11 cellular contexts compared by ENCODE assay signal in genomic region chr1:153842006-153842471, GRCh38.
A peak's percentile ranks its signal among the peaks of the same experiment; 100 is the strongest.
DNase-seq lines count a peak whose midpoint lies in the region; ATAC-seq and TF ChIP-seq lines count a peak whose summit lies in the region.
"Had no signal": no experiment of that assay in that cellular context is flagged by ENCODE, and none has a peak within 500 bp of the region (broad histone marks: within the 10 kb centered on the region; RNA-seq: fewer than 3 reads in every experiment).

No MANE protein-coding gene starts in this region.

- no peaks in the 10 kb centered on the region for H3K9me3 ChIP-seq in CD8-positive, alpha-beta memory T cell (ENCODE audit: low read length)
- no peaks in the 10 kb centered on the region for H3K9me3 ChIP-seq in Panc1 (ENCODE audit: control insufficient read depth, insufficient read depth, low read depth, low read length)

- in situ Hi-C loops in Panc1 (cut with HindIII; ENCODE audit: low pct_unique_long_range_greater_than_20kb, low sequenced_read_pairs) = no loop called here

- H3K36me3 ChIP-seq in CD8-positive, alpha-beta memory T cell (ENCODE audit: insufficient read depth, low read length) = no peaks in the 10 kb centered on the region
- H3K36me3 ChIP-seq in Panc1 (ENCODE audit: control insufficient read depth, insufficient read depth, low read length) = no peaks in the 10 kb centered on the region

- H3K36me3 Mint-ChIP-seq in CD8-positive, alpha-beta memory T cell = peaks cover 1 to 21% (median 4%) of the 10 kb centered on the region in 3 donors
- peaks cover 12% of the 10 kb centered on the region for H3K36me3 Mint-ChIP-seq in activated T-helper 2 cell treated with anti-CD3 and anti-CD28 coated beads, Interferon-gamma antibody, Interleukin-2, Interleukin-4, amounts not matched to agents 10 μg/mL and 5 μg/mL and 100 μg/mL, durations not matched to agents 14 hours and 24 hours and 36 hours (ENCODE audit: low read depth)

- peaks cover 26 to 44% (median 43%) of the 10 kb centered on the region in 3 donors for H3K4me1 Mint-ChIP-seq in CD8-positive, alpha-beta memory T cell
- peaks cover 9% of the 10 kb centered on the region for H3K4me1 Mint-ChIP-seq in activated T-helper 2 cell treated with anti-CD3 and anti-CD28 coated beads, Interferon-gamma antibody, Interleukin-2, Interleukin-4, amounts not matched to agents 10 μg/mL and 5 μg/mL and 100 μg/mL, durations not matched to agents 14 hours and 24 hours and 36 hours (ENCODE audit: low read depth)

- ATAC-seq in GM19023 (IDR thresholded peaks at IDR 0.05; ENCODE audit: unreplicated experiment) = peak; percentile 58
- peak; percentile 73 for ATAC-seq in HG03060 (IDR thresholded peaks at IDR 0.05; ENCODE audit: low read depth, unreplicated experiment)
- no peak for ATAC-seq in Panc1

- H3K9me3 Mint-ChIP-seq in CD8-positive, alpha-beta memory T cell = no peaks in the 10 kb centered on the region
- H3K9me3 Mint-ChIP-seq in activated T-helper 2 cell treated with anti-CD3 and anti-CD28 coated beads, Interferon-gamma antibody, Interleukin-2, Interleukin-4, amounts not matched to agents 10 μg/mL and 5 μg/mL and 100 μg/mL, durations not matched to agents 14 hours and 24 hours and 36 hours = no peaks in the 10 kb centered on the region

- POLR2A ChIA-PET in CD8-positive, alpha-beta memory T cell (lab: Charles Lee) = no interaction called here
- POLR2A ChIA-PET in Panc1 (lab: Charles Lee) = no interaction called here

- no peaks in the 10 kb centered on the region for H3K27me3 Mint-ChIP-seq in CD8-positive, alpha-beta memory T cell
- H3K27me3 Mint-ChIP-seq in activated T-helper 2 cell treated with anti-CD3 and anti-CD28 coated beads, Interferon-gamma antibody, Interleukin-2, Interleukin-4, amounts not matched to agents 10 μg/mL and 5 μg/mL and 100 μg/mL, durations not matched to agents 14 hours and 24 hours and 36 hours (ENCODE audit: low read depth) = no peaks in the 10 kb centered on the region

- no peak overlapping the region for H3K4me3 ChIP-seq in CD8-positive, alpha-beta memory T cell (ENCODE audit: low read length)
- H3K4me3 ChIP-seq in Panc1 (ENCODE audit: low read depth in 2 of 2, low read length in 2 of 2) = no peak overlapping the region
- H3K4me3 ChIP-seq: skin epidermis had no signal

- no peak overlapping the region for H3K4me3 Mint-ChIP-seq in CD8-positive, alpha-beta memory T cell
- no peak overlapping the region for H3K4me3 Mint-ChIP-seq in activated T-helper 2 cell treated with anti-CD3 and anti-CD28 coated beads, Interferon-gamma antibody, Interleukin-2, Interleukin-4, amounts not matched to agents 10 μg/mL and 5 μg/mL and 100 μg/mL, durations not matched to agents 14 hours and 24 hours and 36 hours (ENCODE audit: low read depth)

- H3K27ac ChIP-seq in CD8-positive, alpha-beta memory T cell (ENCODE audit: low read depth, low read length) = no peak overlapping the region
- no peak overlapping the region for H3K27ac ChIP-seq in Panc1 (ENCODE audit: low read length)
- H3K27ac ChIP-seq: skin epidermis had no signal

- H3K27me3 ChIP-seq in CD8-positive, alpha-beta memory T cell (ENCODE audit: insufficient read depth, low read length, poor library complexity, severe bottlenecking) = no peaks in the 10 kb centered on the region
- H3K27me3 ChIP-seq in Panc1 (ENCODE audit: control insufficient read depth, insufficient read depth, low read length) = no peaks in the 10 kb centered on the region

- no peaks in the 10 kb centered on the region for H3K4me1 ChIP-seq in CD8-positive, alpha-beta memory T cell (ENCODE audit: insufficient read depth, low read length)
- no peaks in the 10 kb centered on the region for H3K4me1 ChIP-seq in Panc1 (ENCODE audit: control insufficient read depth, insufficient read depth, low read length)

- CTCF ChIA-PET in CD8-positive, alpha-beta memory T cell (lab: Charles Lee) = no interaction called here
- CTCF ChIA-PET in Panc1 (lab: Charles Lee) = interaction anchor here (0.6 kb wide), 1 partner anchor 554 kb away, joined by 7 read pairs; no protein-coding TSS in a partner anchor

- intact Hi-C loops in Panc1 (cut with micrococcal nuclease; ENCODE audit: unreplicated experiment) = no loop called here
- intact Hi-C loops in activated T-helper 2 cell treated with anti-CD3 and anti-CD28 coated beads, Interferon-gamma antibody, Interleukin-2, Interleukin-4, amounts not matched to agents 10 μg/mL and 5 μg/mL and 100 μg/mL, durations not matched to agents 14 hours and 24 hours and 36 hours (cut with micrococcal nuclease) = no loop called here

- DNase-seq in CD8-positive, alpha-beta memory T cell = no peak
- DNase-seq in Panc1 (ENCODE audit: low read depth, low spot score) (no peak), SIG-M5 (lab: John Stamatoyannopoulos, UW) (no peak), NCI-H2081 (lab: John Stamatoyannopoulos, UW) (no peak)
- DNase-seq in activated CD4-positive, alpha-beta T cell treated with anti-CD3 and anti-CD28 coated beads, Interleukin-2, amount 50 U/mL, for 4 hours = no peak
- DNase-seq in activated T-helper 2 cell treated with anti-CD3 and anti-CD28 coated beads, Interferon-gamma antibody, Interleukin-2, Interleukin-4, amounts not matched to agents 10 μg/mL and 5 μg/mL and 100 μg/mL, durations not matched to agents 14 hours and 24 hours and 36 hours (ENCODE audit: low spot score) = no peak
- DNase-seq: hypothalamus, NCI-H1930 had no signal

- no peak for TF ChIP-seq CTCF in Panc1 (IDR thresholded peaks at IDR 0.05)

- peak overlapping the region in 5 of 8 donors; percentile 17 to 56 (median 39) for H3K27ac Mint-ChIP-seq in CD8-positive, alpha-beta memory T cell
- no peak overlapping the region for H3K27ac Mint-ChIP-seq in activated T-helper 2 cell treated with anti-CD3 and anti-CD28 coated beads, Interferon-gamma antibody, Interleukin-2, Interleukin-4, amounts not matched to agents 10 μg/mL and 5 μg/mL and 100 μg/mL, durations not matched to agents 14 hours and 24 hours and 36 hours

- TSS peak; percentile 48 for BruUV-seq in Panc1 (replicated peaks; lab: Mats Ljungman, UMichigan)
